12 cellular contexts compared by ENCODE assay signal in the genomic region with DNA sequence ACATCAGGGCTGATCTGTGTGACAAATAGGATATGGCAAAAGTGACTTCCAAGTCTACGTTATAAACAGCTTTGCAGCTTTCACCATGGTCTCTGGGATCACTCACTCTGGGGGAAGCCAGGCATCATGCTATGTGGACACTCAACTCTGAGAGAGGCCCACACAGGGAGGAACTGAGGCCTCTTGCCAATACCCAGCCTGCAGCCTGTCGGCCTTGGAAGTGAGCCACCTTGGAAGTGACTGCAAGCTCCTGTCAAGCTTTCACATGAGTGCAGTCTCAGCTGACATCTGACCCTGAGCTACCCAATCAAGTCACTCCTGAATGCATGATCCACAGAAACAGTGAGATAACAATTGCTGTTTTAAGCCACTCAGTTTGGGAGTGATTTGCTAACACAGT. TPM values are rescaled to one million over a fixed set of nuclear protein-coding genes. Genes with fewer than 3 reads are reported as not detected.
A peak's percentile ranks its signal among the peaks of the same experiment; 100 is the strongest.
DNase-seq lines count a peak whose midpoint lies in the region; ATAC-seq and TF ChIP-seq lines count a peak whose summit lies in the region.
"Had no signal": no experiment of that assay in that cellular context is flagged by ENCODE, and none has a peak within 500 bp of the region (broad histone marks: within the 10 kb centered on the region; RNA-seq: fewer than 3 reads in every experiment).

No MANE protein-coding gene starts in this region.

- H3K27ac ChIP-seq in muscle layer of colon (ENCODE audit: low read depth, low read length) (peak overlapping the region; percentile 56), upper lobe of right lung (no peak overlapping the region)

- peak; percentile 90 for ATAC-seq in upper lobe of right lung
- no peak for ATAC-seq in HG02981 (IDR thresholded peaks at IDR 0.05; ENCODE audit: unreplicated experiment)
- no peak for ATAC-seq in HG02938 (IDR thresholded peaks at IDR 0.05; ENCODE audit: unreplicated experiment)

- H3K27me3 ChIP-seq in muscle layer of colon (ENCODE audit: control insufficient read depth in 1 of 2, insufficient read depth in 2 of 2, low read length in 2 of 2): no peaks in the 10 kb centered on the region
- H3K27me3 ChIP-seq in upper lobe of right lung: no peaks in the 10 kb centered on the region

- H3K9me3 ChIP-seq in muscle layer of colon (ENCODE audit: low read length) (no peaks in the 10 kb centered on the region), upper lobe of right lung (no peaks in the 10 kb centered on the region)

- DNase-seq in amniotic epithelial cell (ENCODE audit: low read depth): peak; percentile 78
- peak; percentile 44 for DNase-seq in fibroblast of villous mesenchyme (ENCODE audit: low read depth)
- peak; percentile 75 for DNase-seq in upper lobe of right lung
- DNase-seq in effector CD8-positive, alpha-beta T cell (lab: John Stamatoyannopoulos, UW): no peak
- DNase-seq: activated CD4-positive, alpha-beta T cell treated with anti-CD3 and anti-CD28 coated beads, Interleukin-2, amount 50 U/mL, for 4 hours; activated naive CD8-positive, alpha-beta T cell treated with anti-CD3 and anti-CD28 coated beads for 36 hours; DMS 273 treated with DMSO at 0.1 percent for 48 hours; NCI-H510A treated with DMSO at 0.1 percent for 48 hours; trophoblast cell had no signal

- peaks cover 25% of the 10 kb centered on the region for H3K4me1 ChIP-seq in muscle layer of colon (ENCODE audit: insufficient read depth, low read length)
- H3K4me1 ChIP-seq in upper lobe of right lung: peaks cover 7% of the 10 kb centered on the region

- peaks cover 24% of the 10 kb centered on the region for H3K36me3 ChIP-seq in muscle layer of colon (ENCODE audit: insufficient read depth, low read length)
- H3K36me3 ChIP-seq in upper lobe of right lung: peaks cover 13% of the 10 kb centered on the region

- H3K9ac ChIP-seq in muscle layer of colon (ENCODE audit: low read length): peak overlapping the region; percentile 13

- TF ChIP-seq CTCF in fibroblast of villous mesenchyme (IDR thresholded peaks at IDR 0.05; ENCODE audit: insufficient read depth, low read depth, low read length) (no peak), upper lobe of right lung (IDR thresholded peaks at IDR 0.05) (no peak)

- H3K4me3 ChIP-seq in fibroblast of villous mesenchyme (ENCODE audit: low read depth, low read length) (no peak overlapping the region), muscle layer of colon (ENCODE audit: low read depth in 1 of 2, low read length in 2 of 2) (no peak overlapping the region), upper lobe of right lung (no peak overlapping the region)

- intact Hi-C loops in upper lobe of right lung (cut with DNase I): no loop called here

RNA-seq across cellular contexts. Expression of a gene that starts 56.5 kb away (rescaled TPM):
- 0.86 and 2.3 TPM in 2 replicates for total RNA-seq in fibroblast of villous mesenchyme
- total RNA-seq in upper lobe of right lung: 86.3 TPM
- total RNA-seq: activated naive CD8-positive, alpha-beta T cell treated with anti-CD3 and anti-CD28 coated beads for 36 hours had no signal

RNA-seq across cellular contexts. Expression of a gene that starts 57.4 kb away (rescaled TPM):
- 3.5 and 4.8 TPM in 2 replicates for total RNA-seq in fibroblast of villous mesenchyme
- total RNA-seq in upper lobe of right lung: 17.2 TPM
- total RNA-seq: activated naive CD8-positive, alpha-beta T cell treated with anti-CD3 and anti-CD28 coated beads for 36 hours had no signal

Comparison
In these comparisons a context has a peak if more than half of its experiments do, and no peak if none do; other contexts are left out.
1. RNA of a gene that starts 56.5 kb away (total RNA-seq): 86.3 TPM in upper lobe of right lung (single experiment); 0.86 to 2.3 TPM in fibroblast of villous mesenchyme; every median in the first group is over 10 times any median in the second.